ENCODE assay signal across 8 cellular contexts in the genomic region with DNA sequence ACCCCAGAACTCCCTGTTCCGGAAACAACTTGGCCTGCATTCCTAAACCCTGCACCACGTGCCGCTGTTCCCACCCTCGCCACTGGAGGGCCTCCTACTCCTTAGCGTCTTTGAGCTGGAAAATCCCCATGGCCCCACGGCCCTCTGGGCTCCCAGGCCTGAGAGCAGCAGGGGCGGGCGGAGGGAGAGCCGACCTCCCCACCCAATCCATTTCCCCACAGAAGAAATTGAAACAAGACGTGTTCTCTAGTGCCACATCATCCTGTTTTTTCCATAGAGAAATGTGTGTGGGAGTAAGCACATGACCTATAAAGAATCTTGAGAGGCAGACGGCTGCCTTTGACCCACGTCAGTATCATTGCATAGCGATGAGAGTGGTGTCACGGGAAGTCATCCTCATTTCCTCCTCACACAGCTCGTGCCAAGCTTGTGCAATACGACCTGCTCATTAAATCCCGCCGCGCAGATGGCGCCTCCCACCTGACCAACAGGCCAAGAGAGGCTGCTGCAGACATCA.
DNase-seq lines count a peak whose midpoint lies in the region; ATAC-seq and TF ChIP-seq lines count a peak whose summit lies in the region.

No MANE protein-coding gene starts in this region.

- no peak for TF ChIP-seq POLR2A in ovary (IDR thresholded peaks at IDR 0.05)

- DNase-seq in AG20443 (ENCODE audit: low spot score) (peak; percentile 91), RPMI8226 (peak; percentile 14), fibroblast of peridontal ligament (ENCODE audit: extremely low read depth) (peak; percentile 88), ovary (peak; percentile 87 to 95 (median 90)), cerebellum (ENCODE audit: low spot score) (no peak)

- WGBS in ovary, 3 donors, result 2% methylated on average over 20 of the region's 20 CpGs

- peak overlapping the region; percentile 50 to 63 for H3K27ac ChIP-seq in ovary

- intact Hi-C loops in ovary (cut with DNase I), result loop anchor here in 3 of 4 donors (5.0 to 10.0 kb wide), 3 partner anchors 46 to 136 kb away; no protein-coding TSS in a partner anchor

- TF ChIP-seq EP300 in ovary (IDR thresholded peaks at IDR 0.05), result peak; percentile 92

- H3K27me3 ChIP-seq in ovary, result no peaks in the 10 kb centered on the region

- ATAC-seq in HG02610 (IDR thresholded peaks at IDR 0.05; ENCODE audit: unreplicated experiment) (peak; percentile 45), GM21367 (IDR thresholded peaks at IDR 0.05; ENCODE audit: unreplicated experiment) (no peak), HG02970 (IDR thresholded peaks at IDR 0.05; ENCODE audit: low FRiP score, unreplicated experiment) (no peak)

- no peaks in the 10 kb centered on the region for H3K36me3 ChIP-seq in ovary

- H3K4me1 ChIP-seq in ovary (ENCODE audit: insufficient read depth), result peaks cover 2% of the 10 kb centered on the region

- peak overlapping the region; percentile 1 for H3K4me3 ChIP-seq in ovary

- TF ChIP-seq CTCF in ovary (IDR thresholded peaks at IDR 0.05), result peak; percentile 40 to 91 (median 82)

- H3K9me3 ChIP-seq in ovary, result no peaks in the 10 kb centered on the region
